ENCODE assay signal across 26 cellular contexts in the genomic region with DNA sequence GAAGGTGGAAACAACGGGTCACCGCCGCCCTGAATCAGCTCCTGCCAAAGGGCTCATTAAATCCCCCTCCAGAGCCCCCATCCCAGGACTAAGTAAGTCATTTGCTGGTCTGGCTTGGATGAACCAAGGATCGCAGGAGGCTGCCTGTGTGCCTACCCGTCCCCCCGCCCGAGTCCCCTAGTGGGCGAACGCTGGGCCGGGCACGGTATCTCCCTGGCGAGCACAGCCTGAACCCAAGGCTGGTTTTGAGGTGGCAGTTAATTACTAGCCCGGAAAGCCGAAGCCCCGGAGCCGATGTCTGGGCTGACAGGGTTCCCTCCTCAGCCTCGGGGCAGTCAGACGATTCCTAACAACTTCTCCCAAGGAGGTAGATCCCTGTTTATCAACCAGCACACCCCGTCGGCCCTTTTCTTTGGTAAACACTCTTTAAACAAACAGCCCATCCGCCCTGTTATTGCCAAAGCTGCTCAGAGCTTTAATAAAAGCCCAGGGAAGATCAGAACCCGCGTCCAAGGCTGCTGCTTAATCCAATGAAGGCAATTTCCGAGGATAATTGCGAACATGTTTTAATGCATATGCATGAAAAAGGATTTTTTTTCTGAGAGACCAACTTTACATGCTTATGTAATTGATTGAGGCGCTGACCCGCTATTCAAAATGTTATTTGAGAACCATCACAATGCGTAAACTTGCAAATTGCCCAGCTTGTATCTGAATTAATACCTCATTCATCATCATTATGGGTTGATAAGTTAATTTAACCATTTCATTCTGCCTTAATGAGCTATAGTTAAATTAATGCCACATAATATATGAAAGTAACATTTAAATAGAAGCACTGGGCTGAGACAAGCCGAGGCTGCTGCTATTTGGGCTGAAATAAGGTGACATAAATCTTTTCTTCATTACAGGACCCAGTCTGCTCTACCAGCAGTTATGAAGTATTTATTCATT. TPM values are rescaled to one million over a fixed set of nuclear protein-coding genes. Genes with fewer than 3 reads are reported as not detected.
DNase-seq lines count a peak whose midpoint lies in the region; TF ChIP-seq lines count a peak whose summit lies in the region.
"Had no signal": no experiment of that assay in that cellular context is flagged by ENCODE, and none has a peak within 500 bp of the region (broad histone marks: within the 10 kb centered on the region; RNA-seq: fewer than 3 reads in every experiment).

No MANE protein-coding gene starts in this region.

- H3K27ac ChIP-seq in A673 (ENCODE audit: low read depth, low read length, poor library complexity, severe bottlenecking) (no peak overlapping the region), hepatocyte (peak overlapping the region; percentile 93)
- H3K27ac ChIP-seq: A549, ovary, transverse colon had no signal

- H2AFZ ChIP-seq in hepatocyte = no peak overlapping the region

- no peaks in the 10 kb centered on the region for H3K9me3 Mint-ChIP-seq in activated T-helper 1 cell treated with anti-CD3 and anti-CD28 coated beads, Interleukin-12 subunit alpha, Interleukin-12 subunit beta, Interleukin-2, Interleukin-4 antibody, amounts not matched to agents 30 ng/mL and 10 ng/mL and 1 ng/mL, durations not matched to agents 14 hours and 24 hours and 36 hours
- H3K9me3 Mint-ChIP-seq: dendritic cell treated with granulocyte-macrophage colony-stimulating factor and Interleukin-4, amounts not matched to agents 40 ng/mL and 50 ng/mL, for 4 days; T-helper 1 cell treated with Interleukin-12 subunit alpha and Interleukin-12 subunit beta and Interleukin-4 antibody, amounts not matched to agents 30 μg/mL and 1 μg/mL, for 36 hours had no signal

- H3K4me3 Mint-ChIP-seq in activated T-helper 1 cell treated with anti-CD3 and anti-CD28 coated beads, Interleukin-12 subunit alpha, Interleukin-12 subunit beta, Interleukin-2, Interleukin-4 antibody, amounts not matched to agents 30 ng/mL and 10 ng/mL and 1 ng/mL, durations not matched to agents 14 hours and 24 hours and 36 hours = no peak overlapping the region
- H3K4me3 Mint-ChIP-seq: activated CD4-positive, alpha-beta T cell treated with anti-CD3 and anti-CD28 coated beads, Interleukin-2, amount 10 ng/mL, durations not matched to agents 24 days and 14 days; activated CD8-positive, alpha-beta memory T cell treated with anti-CD3 and anti-CD28 coated beads, Interleukin-2, amount 10 ng/mL, durations not matched to agents 7 days and 5 days; activated naive CD4-positive, alpha-beta T cell treated with anti-CD3 and anti-CD28 coated beads, Interleukin-2, amount 50 U/mL, for 24 hours; dendritic cell treated with granulocyte-macrophage colony-stimulating factor and Interleukin-4, amounts not matched to agents 40 ng/mL and 50 ng/mL, for 4 days; T-helper 1 cell treated with Interleukin-12 subunit alpha and Interleukin-12 subunit beta and Interleukin-4 antibody, amounts not matched to agents 30 μg/mL and 1 μg/mL, for 36 hours had no signal

- H4K20me1 ChIP-seq in hepatocyte (ENCODE audit: insufficient read depth, poor library complexity, severe bottlenecking) = no peaks in the 10 kb centered on the region

- peaks cover 12% of the 10 kb centered on the region for H3K4me1 ChIP-seq in A673 (ENCODE audit: insufficient read depth, low read length, poor library complexity, severe bottlenecking)
- H3K4me1 ChIP-seq in hepatocyte (ENCODE audit: insufficient read depth) = no peaks in the 10 kb centered on the region
- H3K4me1 ChIP-seq: A549, BE2C had no signal

- POLR2A ChIA-PET in A673 (lab: Charles Lee; ENCODE audit: low non-redundant PET) = interaction anchor here (0.5 to 0.7 kb wide), 3 partner anchors 64 to 402 kb away, joined by 3 to 4 read pairs (median 3); no protein-coding TSS in a partner anchor

- no peaks in the 10 kb centered on the region for H3K36me3 Mint-ChIP-seq in activated T-helper 1 cell treated with anti-CD3 and anti-CD28 coated beads, Interleukin-12 subunit alpha, Interleukin-12 subunit beta, Interleukin-2, Interleukin-4 antibody, amounts not matched to agents 30 ng/mL and 10 ng/mL and 1 ng/mL, durations not matched to agents 14 hours and 24 hours and 36 hours (ENCODE audit: low read depth)
- H3K36me3 Mint-ChIP-seq: activated CD8-positive, alpha-beta memory T cell treated with anti-CD3 and anti-CD28 coated beads, Interleukin-2, amount 10 ng/mL, durations not matched to agents 7 days and 5 days had no signal

- no peaks in the 10 kb centered on the region for H3K9me2 ChIP-seq in hepatocyte (replicated peaks; ENCODE audit: insufficient read depth)

- H3K27ac Mint-ChIP-seq in activated T-helper 1 cell treated with anti-CD3 and anti-CD28 coated beads, Interleukin-12 subunit alpha, Interleukin-12 subunit beta, Interleukin-2, Interleukin-4 antibody, amounts not matched to agents 30 ng/mL and 10 ng/mL and 1 ng/mL, durations not matched to agents 14 hours and 24 hours and 36 hours = no peak overlapping the region
- H3K27ac Mint-ChIP-seq: activated CD4-positive, alpha-beta T cell treated with anti-CD3 and anti-CD28 coated beads, Interleukin-2, amount 10 ng/mL, durations not matched to agents 24 days and 14 days; activated CD8-positive, alpha-beta memory T cell treated with anti-CD3 and anti-CD28 coated beads, Interleukin-2, amount 10 ng/mL, durations not matched to agents 7 days and 5 days; activated naive CD4-positive, alpha-beta T cell treated with anti-CD3 and anti-CD28 coated beads, Interleukin-2, amount 50 U/mL, for 24 hours; dendritic cell treated with granulocyte-macrophage colony-stimulating factor and Interleukin-4, amounts not matched to agents 40 ng/mL and 50 ng/mL, for 4 days; T-helper 1 cell treated with Interleukin-12 subunit alpha and Interleukin-12 subunit beta and Interleukin-4 antibody, amounts not matched to agents 30 μg/mL and 1 μg/mL, for 36 hours had no signal

- WGBS in hepatocyte (ENCODE audit: low lambda C conversion rate, missing lambda C conversion rate) = 18% methylated on average over 25 of the region's 29 CpGs

- H3K9me3 ChIP-seq in A673 (ENCODE audit: low read depth, low read length, poor library complexity, severe bottlenecking) = no peaks in the 10 kb centered on the region
- no peaks in the 10 kb centered on the region for H3K9me3 ChIP-seq in hepatocyte (ENCODE audit: low read depth)
- H3K9me3 ChIP-seq: A549, BE2C, ovary, transverse colon had no signal

- H3K4me1 Mint-ChIP-seq in activated T-helper 1 cell treated with anti-CD3 and anti-CD28 coated beads, Interleukin-12 subunit alpha, Interleukin-12 subunit beta, Interleukin-2, Interleukin-4 antibody, amounts not matched to agents 30 ng/mL and 10 ng/mL and 1 ng/mL, durations not matched to agents 14 hours and 24 hours and 36 hours (ENCODE audit: low read depth) = peaks cover 5% of the 10 kb centered on the region
- H3K4me1 Mint-ChIP-seq: activated naive CD4-positive, alpha-beta T cell treated with anti-CD3 and anti-CD28 coated beads, Interleukin-2, amount 50 U/mL, for 24 hours had no signal

- H3K4me3 ChIP-seq in A673 (ENCODE audit: low read depth, low read length, poor library complexity, severe bottlenecking) (peak overlapping the region; percentile 16), hepatocyte (no peak overlapping the region)
- H3K4me3 ChIP-seq: A549, ovary, transverse colon had no signal

- peaks cover 3% of the 10 kb centered on the region for H3K79me2 ChIP-seq in hepatocyte

- peak overlapping the region; percentile 38 for H3K4me2 ChIP-seq in hepatocyte
- H3K4me2 ChIP-seq: A549 had no signal

- peaks cover 77% of the 10 kb centered on the region for H3K27me3 Mint-ChIP-seq in activated T-helper 1 cell treated with anti-CD3 and anti-CD28 coated beads, Interleukin-12 subunit alpha, Interleukin-12 subunit beta, Interleukin-2, Interleukin-4 antibody, amounts not matched to agents 30 ng/mL and 10 ng/mL and 1 ng/mL, durations not matched to agents 14 hours and 24 hours and 36 hours (ENCODE audit: insufficient read depth)

- intact Hi-C loops in A673 (cut with micrococcal nuclease; ENCODE audit: unreplicated experiment) = no loop called here
- intact Hi-C loops in activated T-helper 1 cell treated with anti-CD3 and anti-CD28 coated beads, Interleukin-12 subunit alpha, Interleukin-12 subunit beta, Interleukin-2, Interleukin-4 antibody, amounts not matched to agents 30 ng/mL and 10 ng/mL and 1 ng/mL, durations not matched to agents 14 hours and 24 hours and 36 hours (cut with micrococcal nuclease) = no loop called here

- CTCF ChIA-PET in A673 (lab: Charles Lee) = interaction anchor here (1.0 kb wide), 1 partner anchor 822 kb away, joined by 3 read pairs; no protein-coding TSS in a partner anchor

- H3K27me3 ChIP-seq in A673 (replicated peaks; ENCODE audit: insufficient read depth, low read depth, low read length, poor library complexity) (peaks cover 93% of the 10 kb centered on the region), hepatocyte (peaks cover 97% of the 10 kb centered on the region)
- H3K27me3 ChIP-seq: BE2C had no signal

- no TSS peak for BruUV-seq in A673 (replicated peaks; lab: Mats Ljungman, UMichigan)

- DNase-seq in A673 (ENCODE audit: low spot score) = peak; percentile 85
- DNase-seq in NCI-H526 (lab: John Stamatoyannopoulos, UW) = peak; percentile 30 to 44
- DNase-seq in hepatocyte (ENCODE audit: low spot score) = no peak
- no peak for DNase-seq in activated T-helper 1 cell treated with anti-CD3 and anti-CD28 coated beads, Interleukin-12 subunit alpha, Interleukin-12 subunit beta, Interleukin-2, Interleukin-4 antibody, amounts not matched to agents 30 ng/mL and 10 ng/mL and 1 ng/mL, durations not matched to agents 14 hours and 24 hours and 36 hours (ENCODE audit: low spot score)
- DNase-seq in NCI-H2171 (lab: John Stamatoyannopoulos, UW) = no peak
- no peak for DNase-seq in NCI-H1436 (lab: John Stamatoyannopoulos, UW)
- DNase-seq: activated CD4-positive, alpha-beta T cell treated with anti-CD3 and anti-CD28 coated beads, Interleukin-2, amount 10 ng/mL, durations not matched to agents 24 days and 14 days; activated CD8-positive, alpha-beta memory T cell treated with anti-CD3 and anti-CD28 coated beads, Interleukin-2, amount 10 ng/mL, durations not matched to agents 7 days and 5 days; aorta; BE2C; DND-41; Kasumi-1; left colon; mesendoderm; naive B cell; NCI-H1930; ovary; right cardiac atrium; stimulated activated CD4-positive, alpha-beta T cell treated with anti-CD3 and anti-CD28 coated beads, Interleukin-12 subunit alpha, Interleukin-12 subunit beta, amount 100 ng/mL, for 4 hours; transverse colon had no signal

- TF ChIP-seq CTCF in A673 (conservative IDR thresholded peaks at IDR 0.05; ENCODE audit: low read depth, low read length) (no peak), hepatocyte (IDR thresholded peaks at IDR 0.05; ENCODE audit: poor library complexity) (no peak)

- H3K36me3 ChIP-seq in A673 (ENCODE audit: insufficient read depth, low read length, poor library complexity, severe bottlenecking) (no peaks in the 10 kb centered on the region), hepatocyte (replicated peaks; ENCODE audit: insufficient read depth, low read depth) (no peaks in the 10 kb centered on the region)
- H3K36me3 ChIP-seq: BE2C, ovary, transverse colon had no signal

RNA-seq across cellular contexts. Expression of a gene that starts 10.5 kb away (rescaled TPM):
- total RNA-seq in A673 (2021) (0.41 and 0.70 TPM in 2 replicates), hepatocyte (3.5 and 3.7 TPM in 2 replicates)
- 1.3 and 1.7 TPM in 2 replicates for polyA plus RNA-seq in hepatocyte
- not detected in 2 replicates for total RNA-seq in activated T-helper 1 cell treated with anti-CD3 and anti-CD28 coated beads, Interleukin-12 subunit alpha, Interleukin-12 subunit beta, Interleukin-2, Interleukin-4 antibody, amounts not matched to agents 30 ng/mL and 10 ng/mL and 1 ng/mL, durations not matched to agents 14 hours and 24 hours and 36 hours
- total RNA-seq: activated CD4-positive, alpha-beta T cell treated with anti-CD3 and anti-CD28 coated beads, Interleukin-2, amount 10 ng/mL, durations not matched to agents 24 days and 14 days; activated CD8-positive, alpha-beta memory T cell treated with anti-CD3 and anti-CD28 coated beads, Interleukin-2, amount 10 ng/mL, durations not matched to agents 7 days and 5 days; aorta; cardiac septum; left colon; ovary; right cardiac atrium; SK-MEL-5; transverse colon had no signal
- polyA plus RNA-seq: aorta, ovary, right cardiac atrium had no signal

RNA-seq across cellular contexts. Expression of a gene that starts 19.3 kb away (rescaled TPM):
- total RNA-seq in A673 (2021) (32.7 and 33.8 TPM in 2 replicates), hepatocyte (33.9 and 37.2 TPM in 2 replicates)
- 19.3 and 24.7 TPM in 2 replicates for polyA plus RNA-seq in hepatocyte
- total RNA-seq in activated T-helper 1 cell treated with anti-CD3 and anti-CD28 coated beads, Interleukin-12 subunit alpha, Interleukin-12 subunit beta, Interleukin-2, Interleukin-4 antibody, amounts not matched to agents 30 ng/mL and 10 ng/mL and 1 ng/mL, durations not matched to agents 14 hours and 24 hours and 36 hours = not detected in 2 replicates
- total RNA-seq: activated CD4-positive, alpha-beta T cell treated with anti-CD3 and anti-CD28 coated beads, Interleukin-2, amount 10 ng/mL, durations not matched to agents 24 days and 14 days; activated CD8-positive, alpha-beta memory T cell treated with anti-CD3 and anti-CD28 coated beads, Interleukin-2, amount 10 ng/mL, durations not matched to agents 7 days and 5 days; aorta; cardiac septum; ovary; right cardiac atrium had no signal
- polyA plus RNA-seq: aorta, ovary, right cardiac atrium had no signal

RNA-seq across cellular contexts. Expression of a gene that starts 26.4 kb away (rescaled TPM):
- total RNA-seq in A673 (2021) (0.58 and 0.72 TPM in 2 replicates), hepatocyte (17.9 and 29.0 TPM in 2 replicates)
- polyA plus RNA-seq in hepatocyte = 3.1 and 3.3 TPM in 2 replicates
- not detected in 2 replicates for total RNA-seq in activated T-helper 1 cell treated with anti-CD3 and anti-CD28 coated beads, Interleukin-12 subunit alpha, Interleukin-12 subunit beta, Interleukin-2, Interleukin-4 antibody, amounts not matched to agents 30 ng/mL and 10 ng/mL and 1 ng/mL, durations not matched to agents 14 hours and 24 hours and 36 hours
- total RNA-seq: activated CD4-positive, alpha-beta T cell treated with anti-CD3 and anti-CD28 coated beads, Interleukin-2, amount 10 ng/mL, durations not matched to agents 24 days and 14 days; activated CD8-positive, alpha-beta memory T cell treated with anti-CD3 and anti-CD28 coated beads, Interleukin-2, amount 10 ng/mL, durations not matched to agents 7 days and 5 days; aorta; cardiac septum; left colon; ovary; right cardiac atrium; transverse colon had no signal
- polyA plus RNA-seq: A549, aorta, ovary, right cardiac atrium had no signal

RNA-seq across cellular contexts. Expression of a gene that starts 33.9 kb away (rescaled TPM):
- total RNA-seq in A673 (2021) (107 and 123 TPM in 2 replicates), hepatocyte (5.7 and 6.3 TPM in 2 replicates)
- polyA plus RNA-seq in hepatocyte = 9.9 and 11.5 TPM in 2 replicates
- total RNA-seq in activated T-helper 1 cell treated with anti-CD3 and anti-CD28 coated beads, Interleukin-12 subunit alpha, Interleukin-12 subunit beta, Interleukin-2, Interleukin-4 antibody, amounts not matched to agents 30 ng/mL and 10 ng/mL and 1 ng/mL, durations not matched to agents 14 hours and 24 hours and 36 hours = not detected in 2 replicates
- total RNA-seq: activated CD4-positive, alpha-beta T cell treated with anti-CD3 and anti-CD28 coated beads, Interleukin-2, amount 10 ng/mL, durations not matched to agents 24 days and 14 days; activated CD8-positive, alpha-beta memory T cell treated with anti-CD3 and anti-CD28 coated beads, Interleukin-2, amount 10 ng/mL, durations not matched to agents 7 days and 5 days; cardiac septum; right cardiac atrium had no signal
- polyA plus RNA-seq: aorta, right cardiac atrium had no signal

RNA-seq across cellular contexts. Expression of a gene that starts 43.4 kb away (rescaled TPM):
- 88.6 and 98.3 TPM in 2 replicates for total RNA-seq in A673 (2021)
- 8.5 and 11.7 TPM in 2 replicates for total RNA-seq in hepatocyte
- polyA plus RNA-seq in hepatocyte = 5.1 and 9.9 TPM in 2 replicates
- total RNA-seq in activated T-helper 1 cell treated with anti-CD3 and anti-CD28 coated beads, Interleukin-12 subunit alpha, Interleukin-12 subunit beta, Interleukin-2, Interleukin-4 antibody, amounts not matched to agents 30 ng/mL and 10 ng/mL and 1 ng/mL, durations not matched to agents 14 hours and 24 hours and 36 hours = not detected in 2 replicates
- total RNA-seq: activated CD4-positive, alpha-beta T cell treated with anti-CD3 and anti-CD28 coated beads, Interleukin-2, amount 10 ng/mL, durations not matched to agents 24 days and 14 days; activated CD8-positive, alpha-beta memory T cell treated with anti-CD3 and anti-CD28 coated beads, Interleukin-2, amount 10 ng/mL, durations not matched to agents 7 days and 5 days; right cardiac atrium; SK-MEL-5 had no signal
- polyA plus RNA-seq: aorta, right cardiac atrium had no signal

Comparison
In these comparisons a context has a peak if more than half of its experiments do, and no peak if none do; other contexts are left out.
1. DNase-seq: peak in A673 (single experiment) and NCI-H526 (2 of 2); none in hepatocyte (single experiment), activated T-helper 1 cell treated with anti-CD3 and anti-CD28 coated beads, Interleukin-12 subunit alpha, Interleukin-12 subunit beta, Interleukin-2, Interleukin-4 antibody, amounts not matched to agents 30 ng/mL and 10 ng/mL and 1 ng/mL, durations not matched to agents 14 hours and 24 hours and 36 hours (single experiment), NCI-H2171 (single experiment) and NCI-H1436 (single experiment).
2. RNA of a gene that starts 19.3 kb away (total RNA-seq): 33.9 to 37.2 TPM in hepatocyte and 32.7 to 33.8 TPM in A673; not detected in activated T-helper 1 cell treated with anti-CD3 and anti-CD28 coated beads, Interleukin-12 subunit alpha, Interleukin-12 subunit beta, Interleukin-2, Interleukin-4 antibody, amounts not matched to agents 30 ng/mL and 10 ng/mL and 1 ng/mL, durations not matched to agents 14 hours and 24 hours and 36 hours; every median in the first group is over 10 times any median in the second.
3. RNA of a gene that starts 26.4 kb away (total RNA-seq): 17.9 to 29.0 TPM in hepatocyte; 0.58 to 0.72 TPM in A673 and not detected in activated T-helper 1 cell treated with anti-CD3 and anti-CD28 coated beads, Interleukin-12 subunit alpha, Interleukin-12 subunit beta, Interleukin-2, Interleukin-4 antibody, amounts not matched to agents 30 ng/mL and 10 ng/mL and 1 ng/mL, durations not matched to agents 14 hours and 24 hours and 36 hours; every median in the first group is over 10 times any median in the second.